In genomic region chr11:124868322-124869274, GRCh38 we compare ENCODE assay signal across 12 cellular contexts. TPM values are rescaled to one million over a fixed set of nuclear protein-coding genes. Genes with fewer than 3 reads are reported as not detected.
DNase-seq lines count a peak whose midpoint lies in the region; ATAC-seq and TF ChIP-seq lines count a peak whose summit lies in the region.
"Had no signal": no experiment of that assay in that cellular context is flagged by ENCODE, and none has a peak within 500 bp of the region (broad histone marks: within the 10 kb centered on the region; RNA-seq: fewer than 3 reads in every experiment).

No MANE protein-coding gene starts in this region.

- H2BK5ac ChIP-seq in IMR-90 (ENCODE audit: low read depth, low read length, poor library complexity, severe bottlenecking): no peak overlapping the region

- H3K4me1 ChIP-seq in IMR-90 (ENCODE audit: control insufficient read depth, insufficient read depth, low read length): peaks cover 2% of the 10 kb centered on the region
- H3K4me1 ChIP-seq in effector memory CD4-positive, alpha-beta T cell (ENCODE audit: control insufficient read depth, insufficient read depth, low read length, poor library complexity, severe bottlenecking): peaks cover 25% of the 10 kb centered on the region

- H3K4ac ChIP-seq in IMR-90 (ENCODE audit: low read depth, low read length): no peak overlapping the region

- H3K9me3 ChIP-seq in IMR-90 (ENCODE audit: control insufficient read depth, insufficient read depth, low read length) (no peaks in the 10 kb centered on the region; the same call in 1 of the 2 replicates), neural cell (ENCODE audit: low read length) (no peaks in the 10 kb centered on the region)
- no peaks in the 10 kb centered on the region for H3K9me3 ChIP-seq in effector memory CD4-positive, alpha-beta T cell (ENCODE audit: control insufficient read depth, low read length)

- no peaks in the 10 kb centered on the region for H3K36me3 ChIP-seq in IMR-90 (ENCODE audit: control insufficient read depth, insufficient read depth, low read length)
- H3K36me3 ChIP-seq in effector memory CD4-positive, alpha-beta T cell (ENCODE audit: control insufficient read depth, insufficient read depth, low read length): no peaks in the 10 kb centered on the region
- H3K36me3 ChIP-seq in neural cell (ENCODE audit: insufficient read depth, low read length): no peaks in the 10 kb centered on the region
- H3K36me3 ChIP-seq: WERI-Rb-1 had no signal

- H4K5ac ChIP-seq in IMR-90 (ENCODE audit: low read depth, low read length): no peak overlapping the region

- TF ChIP-seq RAD21 in IMR-90 (IDR thresholded peaks at IDR 0.05; ENCODE audit: low read length) (no peak), neural cell (conservative IDR thresholded peaks at IDR 0.05) (no peak)

- H3K9me3 Mint-ChIP-seq in activated CD4-positive, alpha-beta T cell treated with anti-CD3 and anti-CD28 coated beads for 36 hours (ENCODE audit: low read depth): no peaks in the 10 kb centered on the region

- H3K36me3 Mint-ChIP-seq in activated CD4-positive, alpha-beta T cell treated with anti-CD3 and anti-CD28 coated beads for 36 hours (ENCODE audit: low read depth): no peaks in the 10 kb centered on the region

- 6% methylated on average over 13 of the region's 63 CpGs; no CpG with 5 or more reads in 1 of the 2 experiments for WGBS in IMR-90 (ENCODE audit: extremely low coverage in 2 of 2, insufficient read length in 1 of 2), 2 experiments

- no peak overlapping the region for H2AK5ac ChIP-seq in IMR-90 (ENCODE audit: low read depth, low read length)

- H2AFZ ChIP-seq in IMR-90 (replicated peaks; ENCODE audit: low read length, poor library complexity): peak overlapping the region; percentile 52
- H2AFZ ChIP-seq in neural cell (ENCODE audit: low read depth, low read length): no peak overlapping the region

- H3K79me2 ChIP-seq in neural cell (replicated peaks; ENCODE audit: insufficient read depth, low read length): no peaks in the 10 kb centered on the region

- no peaks in the 10 kb centered on the region for H3F3A ChIP-seq in neural cell (ENCODE audit: insufficient read depth, low read length, poor library complexity, severe bottlenecking)

- peaks cover 26% of the 10 kb centered on the region for H3K4me1 Mint-ChIP-seq in activated CD4-positive, alpha-beta T cell treated with anti-CD3 and anti-CD28 coated beads for 36 hours

- H4K20me1 ChIP-seq in IMR-90 (ENCODE audit: insufficient read depth, low read length): 0 out of 2 replicates have a peak, but pooled peaks cover 4% of the 10 kb centered on the region
- H4K20me1 ChIP-seq in neural cell (ENCODE audit: insufficient read depth): no peaks in the 10 kb centered on the region

- peak overlapping the region; percentile 51; the same call in 1 of the 2 replicates for H3K23ac ChIP-seq in IMR-90 (ENCODE audit: low read depth, low read length)

- ATAC-seq in activated CD4-positive, alpha-beta T cell treated with anti-CD3 and anti-CD28 coated beads for 36 hours: no peak
- ATAC-seq in IMR-90 (ENCODE audit: low read depth): no peak

- no peak overlapping the region for H3K56ac ChIP-seq in IMR-90 (ENCODE audit: extremely low read depth, insufficient read depth, low read length)

- H3K79me1 ChIP-seq in IMR-90 (ENCODE audit: low read depth in 1 of 2, low read length in 2 of 2): no peaks in the 10 kb centered on the region

- intact Hi-C loops in activated CD4-positive, alpha-beta T cell treated with anti-CD3 and anti-CD28 coated beads for 36 hours (cut with DNase I, micrococcal nuclease): loop anchor here in 1 of 2 experiments (10.0 kb wide), 1 partner anchor 454 kb away; no protein-coding TSS in a partner anchor
- intact Hi-C loops in IMR-90 (cut with micrococcal nuclease): loop anchor here (10.0 kb wide), 2 partner anchors 464 to 794 kb away; no protein-coding TSS in a partner anchor

- in situ Hi-C loops in IMR-90 (cut with MboI; ENCODE audit: low sequenced_read_pairs): no loop called here

- H3K4me3 ChIP-seq in IMR-90 (ENCODE audit: insufficient read depth, low read depth, low read length) (no peak overlapping the region), neural cell (ENCODE audit: low read length) (peak overlapping the region; percentile 55)
- peak overlapping the region; percentile 29 for H3K4me3 ChIP-seq in effector memory CD4-positive, alpha-beta T cell (ENCODE audit: insufficient read depth, low read depth, low read length, poor library complexity, severe bottlenecking)

- H3K9ac ChIP-seq in IMR-90 (ENCODE audit: low read depth, low read length): no peak overlapping the region
- H3K9ac ChIP-seq in neural cell (ENCODE audit: low read length): no peak overlapping the region

- CTCF ChIA-PET in activated CD4-positive, alpha-beta T cell treated with anti-CD3 and anti-CD28 coated beads for 36 hours (lab: Charles Lee): no interaction called here
- CTCF ChIA-PET in IMR-90 (lab: Yijun Ruan, JAX): no interaction called here

- no peak overlapping the region for H3K14ac ChIP-seq in IMR-90 (replicated peaks; ENCODE audit: low read depth, low read length)

- DNase-seq in activated CD4-positive, alpha-beta T cell treated with anti-CD3 and anti-CD28 coated beads for 36 hours: peak; percentile 36
- no peak for DNase-seq in activated CD4-positive, alpha-beta T cell treated with anti-CD3 and anti-CD28 coated beads for 4 hours
- no peak for DNase-seq in IMR-90
- DNase-seq in effector memory CD4-positive, alpha-beta T cell: no peak
- DNase-seq in COLO829 (ENCODE audit: low spot score): no peak
- no peak for DNase-seq in D341Med (ENCODE audit: low spot score)
- DNase-seq in NCI-H1092 treated with DMSO at 0.1 percent for 48 hours (lab: John Stamatoyannopoulos, UW): no peak
- DNase-seq: effector CD8-positive, alpha-beta T cell; foreskin melanocyte had no signal

- TF ChIP-seq CTCF in IMR-90 (conservative IDR thresholded peaks at IDR 0.05; ENCODE audit: low read depth, low read length): no peak
- TF ChIP-seq CTCF in neural cell (IDR thresholded peaks at IDR 0.05; ENCODE audit: poor library complexity, severe bottlenecking): peak; percentile 22

- H4K8ac ChIP-seq in IMR-90 (ENCODE audit: low read depth in 2 of 2, low read length in 2 of 2): no peak overlapping the region

- no peaks in the 10 kb centered on the region for H3K9me2 ChIP-seq in neural cell (ENCODE audit: insufficient read depth, low read length)

- H3K18ac ChIP-seq in IMR-90 (ENCODE audit: low read depth, low read length): no peak overlapping the region

- peaks cover 94% of the 10 kb centered on the region for H3K27me3 ChIP-seq in IMR-90 (ENCODE audit: control insufficient read depth, insufficient read depth, low read length)
- H3K27me3 ChIP-seq in effector memory CD4-positive, alpha-beta T cell (replicated peaks; ENCODE audit: control insufficient read depth, insufficient read depth, low read length, poor library complexity, severe bottlenecking): peaks cover 62% of the 10 kb centered on the region
- H3K27me3 ChIP-seq in neural cell (ENCODE audit: insufficient read depth, low read depth, low read length): peaks cover 89% of the 10 kb centered on the region

- no peak overlapping the region for H3K27ac Mint-ChIP-seq in activated CD4-positive, alpha-beta T cell treated with anti-CD3 and anti-CD28 coated beads for 36 hours

- peak overlapping the region; percentile 34 for H2AK9ac ChIP-seq in IMR-90 (replicated peaks; ENCODE audit: low read depth, low read length, poor library complexity)

- no peak overlapping the region for H3K4me3 Mint-ChIP-seq in activated CD4-positive, alpha-beta T cell treated with anti-CD3 and anti-CD28 coated beads for 36 hours

- BruUV-seq in IMR-90 (replicated peaks; lab: Mats Ljungman, UMichigan): no TSS peak

- no peaks in the 10 kb centered on the region; the same call in 1 of the 2 replicates for H3K9me1 ChIP-seq in IMR-90 (ENCODE audit: insufficient read depth, low read length)

- TF ChIP-seq POLR2A in IMR-90 (IDR thresholded peaks at IDR 0.05; ENCODE audit: low read depth, low read length): no peak

- dilution Hi-C loops in IMR-90 (cut with HindIII; ENCODE audit: low sequenced_read_pairs, unreplicated experiment): no loop called here

- H2BK15ac ChIP-seq in IMR-90 (ENCODE audit: low read depth, low read length): no peak overlapping the region

- no peak overlapping the region for H3K27ac ChIP-seq in IMR-90 (ENCODE audit: insufficient read depth, low read length)
- H3K27ac ChIP-seq in effector memory CD4-positive, alpha-beta T cell (ENCODE audit: insufficient read depth, low read length, poor library complexity, severe bottlenecking): no peak overlapping the region
- no peak overlapping the region for H3K27ac ChIP-seq in neural cell (ENCODE audit: low read length)
- H3K27ac ChIP-seq: WERI-Rb-1 had no signal

- POLR2A ChIA-PET in activated CD4-positive, alpha-beta T cell treated with anti-CD3 and anti-CD28 coated beads for 36 hours (lab: Charles Lee): no interaction called here
- POLR2A ChIA-PET in IMR-90 (lab: Charles Lee; ENCODE audit: unreplicated experiment): no interaction called here

- TF ChIP-seq EP300 in neural cell (conservative IDR thresholded peaks at IDR 0.05; ENCODE audit: poor library complexity, severe bottlenecking): no peak

- no peak overlapping the region for H3K4me2 ChIP-seq in IMR-90 (ENCODE audit: low read depth, low read length)
- no peak overlapping the region for H3K4me2 ChIP-seq in neural cell (ENCODE audit: low read length)

- H4K91ac ChIP-seq in IMR-90 (ENCODE audit: insufficient read depth, low read depth, low read length): no peak overlapping the region

- H2BK20ac ChIP-seq in IMR-90 (ENCODE audit: low read depth, low read length): no peak overlapping the region

- peaks cover 78% of the 10 kb centered on the region for H3K27me3 Mint-ChIP-seq in activated CD4-positive, alpha-beta T cell treated with anti-CD3 and anti-CD28 coated beads for 36 hours

- no peak overlapping the region for H2BK120ac ChIP-seq in IMR-90 (ENCODE audit: low read depth, low read length)

RNA-seq across cellular contexts. Expression of gene ROBO3, which starts 3.4 kb away (rescaled TPM):
- 10 to 100 TPM; 21.9 to 26.1 TPM for total RNA-seq in activated CD4-positive, alpha-beta T cell treated with anti-CD3 and anti-CD28 coated beads for 36 hours
- 10.3 and 12.0 TPM in 2 replicates for total RNA-seq in IMR-90 (2012; rRNA removed)
- 54.1 and 64.5 TPM in 2 replicates for polyA plus RNA-seq in IMR-90 (2012; rRNA removed)
- 20.7 and 53.7 TPM in 2 replicates for polyA plus RNA-seq in IMR-90 (2012; cell fraction: cytosol; rRNA removed)
- 445 and 537 TPM in 2 replicates for polyA plus RNA-seq in IMR-90 (2012; cell fraction: nucleus; rRNA removed; ENCODE audit: low replicate concordance)
- polyA plus RNA-seq in neural cell: 12.8 and 25.3 TPM in 2 replicates
- 2.4 and 5.2 TPM in 2 replicates for polyA minus RNA-seq in neural cell

RNA-seq across cellular contexts. Expression of gene ROBO4, which starts 29.1 kb away (rescaled TPM):
- total RNA-seq in activated CD4-positive, alpha-beta T cell treated with anti-CD3 and anti-CD28 coated beads for 36 hours: not detected
- 0.56 and 0.72 TPM in 2 replicates for total RNA-seq in IMR-90 (2012; rRNA removed)
- polyA plus RNA-seq in IMR-90 (2012; rRNA removed) (0.82 and 1.4 TPM in 2 replicates), neural cell (not detected in 2 replicates)
- 0.55 and 1.0 TPM in 2 replicates for polyA plus RNA-seq in IMR-90 (2012; cell fraction: cytosol; rRNA removed)
- polyA plus RNA-seq in IMR-90 (2012; cell fraction: nucleus; rRNA removed; ENCODE audit: low replicate concordance): 1.3 and 3.6 TPM in 2 replicates
- not detected in 2 replicates for polyA minus RNA-seq in neural cell

RNA-seq across cellular contexts. Expression of gene HEPN1, which starts 50.5 kb away (rescaled TPM):
- total RNA-seq in activated CD4-positive, alpha-beta T cell treated with anti-CD3 and anti-CD28 coated beads for 36 hours: not detected
- not detected in 2 replicates for total RNA-seq in IMR-90 (2012; rRNA removed)
- polyA plus RNA-seq in IMR-90 (2012; rRNA removed) (not detected in 2 replicates), neural cell (not detected in 2 replicates)
- not detected in 2 replicates for polyA plus RNA-seq in IMR-90 (2012; cell fraction: cytosol; rRNA removed)
- not detected in 2 replicates for polyA plus RNA-seq in IMR-90 (2012; cell fraction: nucleus; rRNA removed; ENCODE audit: low replicate concordance)
- polyA minus RNA-seq in neural cell: not detected in 2 replicates
- total RNA-seq: mononuclear cell had no signal
